ENCODE assay signal across 17 cellular contexts in the genomic region with DNA sequence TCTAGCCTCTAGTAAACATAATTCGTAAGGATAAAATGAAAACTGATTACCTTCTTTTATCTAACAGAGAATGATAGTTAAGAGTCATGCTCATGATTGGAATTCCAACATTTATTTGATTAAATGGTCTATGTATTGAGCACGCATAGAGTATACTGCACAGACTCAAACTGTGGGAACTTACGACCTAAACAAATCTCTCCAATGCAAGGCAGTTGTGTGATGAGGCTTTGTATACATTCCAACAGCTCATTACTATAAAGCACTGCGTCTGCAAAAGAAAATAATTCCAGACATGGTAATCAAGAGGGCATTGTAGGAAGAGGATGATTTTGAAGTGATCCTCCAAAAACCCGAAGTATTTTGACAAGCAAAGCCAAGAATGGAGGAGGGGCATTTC.
"Had no signal": no experiment of that assay in that cellular context is flagged by ENCODE, and none has a peak within 500 bp of the region (broad histone marks: within the 10 kb centered on the region; RNA-seq: fewer than 3 reads in every experiment).

No MANE protein-coding gene starts in this region.

- H3K27ac ChIP-seq: cardiac muscle cell, esophagus squamous epithelium, parathyroid adenoma, tibial nerve, uterus had no signal

- H3K36me3 ChIP-seq: cardiac muscle cell, esophagus squamous epithelium, tibial nerve, uterus had no signal

- H3K9me3 ChIP-seq: esophagus squamous epithelium, tibial nerve, uterus had no signal

- H3K79me2 ChIP-seq: parathyroid adenoma had no signal

- H3K4me1 ChIP-seq: uterus had no signal

- H3K27me3 ChIP-seq: cardiac muscle cell, esophagus squamous epithelium, tibial nerve, uterus had no signal

- ATAC-seq: sciatic nerve had no signal

- H3K27ac Mint-ChIP-seq: activated CD8-positive, alpha-beta memory T cell treated with anti-CD3 and anti-CD28 coated beads, Interleukin-2, amount 10 ng/mL, durations not matched to agents 7 days and 5 days; dendritic cell treated with granulocyte-macrophage colony-stimulating factor and Interleukin-4, amounts not matched to agents 40 ng/mL and 50 ng/mL, for 4 days; nephron had no signal

- DNase-seq: activated CD8-positive, alpha-beta memory T cell treated with anti-CD3 and anti-CD28 coated beads, Interleukin-2, amount 10 ng/mL, durations not matched to agents 7 days and 5 days; activated gamma-delta T cell; effector CD8-positive, alpha-beta T cell; esophagus squamous epithelium; hippocampal formation; islet precursor cell; midbrain; substantia nigra; uterus had no signal

- H3K4me3 ChIP-seq: cardiac muscle cell, esophagus squamous epithelium, tibial nerve, uterus had no signal

- H2AFZ ChIP-seq: parathyroid adenoma had no signal

- H3K4me1 Mint-ChIP-seq: nephron had no signal

- H3K9me3 Mint-ChIP-seq: activated CD4-positive, alpha-beta memory T cell treated with anti-CD3 and anti-CD28 coated beads for 36 hours; dendritic cell treated with granulocyte-macrophage colony-stimulating factor and Interleukin-4, amounts not matched to agents 40 ng/mL and 50 ng/mL, for 4 days; nephron had no signal

- H3K36me3 Mint-ChIP-seq: activated CD4-positive, alpha-beta memory T cell treated with anti-CD3 and anti-CD28 coated beads for 36 hours; activated CD8-positive, alpha-beta memory T cell treated with anti-CD3 and anti-CD28 coated beads, Interleukin-2, amount 10 ng/mL, durations not matched to agents 7 days and 5 days; activated naive CD8-positive, alpha-beta T cell had no signal

- H3K4me3 Mint-ChIP-seq: activated CD4-positive, alpha-beta memory T cell treated with anti-CD3 and anti-CD28 coated beads for 36 hours; activated CD8-positive, alpha-beta memory T cell treated with anti-CD3 and anti-CD28 coated beads, Interleukin-2, amount 10 ng/mL, durations not matched to agents 7 days and 5 days; activated naive CD8-positive, alpha-beta T cell; dendritic cell treated with granulocyte-macrophage colony-stimulating factor and Interleukin-4, amounts not matched to agents 40 ng/mL and 50 ng/mL, for 4 days; nephron had no signal

- H3K27me3 Mint-ChIP-seq: dendritic cell treated with granulocyte-macrophage colony-stimulating factor and Interleukin-4, amounts not matched to agents 40 ng/mL and 50 ng/mL, for 4 days had no signal
